Comparison of ENCODE assay signal across 33 cellular contexts in genomic region chr10:99881371-99881770, GRCh38.
"Had no signal": no experiment of that assay in that cellular context is flagged by ENCODE, and none has a peak within 500 bp of the region (broad histone marks: within the 10 kb centered on the region; RNA-seq: fewer than 3 reads in every experiment).

No MANE protein-coding gene starts in this region.

- DNase-seq: activated CD4-positive, alpha-beta T cell treated with anti-CD3 and anti-CD28 coated beads for 36 hours; activated CD4-positive, alpha-beta T cell treated with anti-CD3 and anti-CD28 coated beads, Interleukin-2, amount 10 ng/mL, durations not matched to agents 7 days and 5 days; activated CD4-positive, alpha-beta T cell treated with anti-CD3 and anti-CD28 coated beads, Interleukin-2, amount 50 U/mL, for 48 hours; activated effector memory CD4-positive, alpha-beta T cell treated with anti-CD3 and anti-CD28 coated beads, Interleukin-2, amount 50 U/mL, for 16 hours; activated naive CD4-positive, alpha-beta T cell; activated naive CD4-positive, alpha-beta T cell treated with anti-CD3 and anti-CD28 coated beads, Interleukin-2, amount 50 U/mL, for 16 hours; activated naive CD8-positive, alpha-beta T cell treated with anti-CD3 and anti-CD28 coated beads for 36 hours; activated T-cell treated with anti-CD3 and anti-CD28 coated beads, Interleukin-2, amount 50 U/mL, for 1 hour; activated T-cell treated with anti-CD3 and anti-CD28 coated beads, Interleukin-2, amount 50 U/mL, for 72 hours; adrenal gland; body of pancreas; central memory CD4-positive, alpha-beta T cell; Karpas-422; KBM-7; NCI-H1105 treated with DMSO at 0.1 percent for 48 hours; NCI-H1436; NCI-H1694; NCI-H1930; NCI-H2081 treated with DMSO at 0.1 percent for 48 hours; NCI-H226; NCI-H446 treated with DMSO at 0.1 percent for 48 hours; NCI-H69; NK-92 treated with Interleukin-12 subunit alpha and Interleukin-12 subunit beta, amount 100 ng/mL, for 24 hours; PC-3; Peyer's patch; RPMI8226; SHP77 treated with DMSO at 0.1 percent for 48 hours; SK-N-SH had no signal

- H3K4me2 ChIP-seq: SK-N-SH had no signal

- H3K27me3 ChIP-seq: adrenal gland, body of pancreas, breast epithelium, Peyer's patch, SJSA1 had no signal

- H3K27ac ChIP-seq: adrenal gland, body of pancreas, breast epithelium, SJSA1 had no signal

- H3K9me3 ChIP-seq: adrenal gland, body of pancreas, breast epithelium, Peyer's patch, SJSA1, SK-N-SH had no signal

- ATAC-seq: activated CD4-positive, alpha-beta T cell treated with anti-CD3 and anti-CD28 coated beads for 36 hours; activated CD4-positive, CD25-positive, alpha-beta regulatory T cell treated with anti-CD3 and anti-CD28 coated beads, Interleukin-2, amount 50 U/mL, for 24 hours; activated T-cell treated with anti-CD3 and anti-CD28 coated beads, Interleukin-2, amount 50 U/mL, for 72 hours; activated T-helper 17 cell treated with anti-CD3 and anti-CD28 coated beads, Interleukin-2, amount 50 U/mL, for 72 hours; body of pancreas; PC-3; WTC11 had no signal

- H3K9ac ChIP-seq: SK-N-SH had no signal

- H3K4me3 ChIP-seq: adrenal gland, body of pancreas, breast epithelium, Peyer's patch, SJSA1 had no signal

- H3K4me1 ChIP-seq: adrenal gland, body of pancreas, breast epithelium, Peyer's patch had no signal
